15 cellular contexts compared by ENCODE assay signal in the genomic region with DNA sequence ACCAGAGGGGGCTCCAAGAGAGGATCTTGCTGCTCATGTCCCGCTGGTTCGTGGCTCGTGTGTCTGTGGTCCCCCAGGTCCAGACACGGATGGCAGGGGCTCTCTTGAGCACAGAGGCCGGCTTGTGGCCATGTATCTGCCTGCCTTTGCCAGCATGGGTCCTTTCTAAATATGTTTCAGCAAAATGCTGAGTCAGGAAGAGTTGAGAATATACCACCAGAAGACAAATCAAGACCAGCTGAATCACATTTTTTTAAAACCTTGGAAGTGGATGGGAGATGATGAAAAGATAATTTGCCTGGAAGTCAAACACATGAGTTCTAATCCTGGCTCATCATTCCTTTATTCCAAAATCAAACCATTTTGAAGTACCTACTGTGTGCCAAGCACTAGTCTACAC. TPM values are rescaled to one million over a fixed set of nuclear protein-coding genes. Genes with fewer than 3 reads are reported as not detected.
A peak's percentile ranks its signal among the peaks of the same experiment; 100 is the strongest.
DNase-seq lines count a peak whose midpoint lies in the region; ATAC-seq and TF ChIP-seq lines count a peak whose summit lies in the region.
"Had no signal": no experiment of that assay in that cellular context is flagged by ENCODE, and none has a peak within 500 bp of the region (broad histone marks: within the 10 kb centered on the region; RNA-seq: fewer than 3 reads in every experiment).

No MANE protein-coding gene starts in this region.

- DNase-seq in SK-N-SH, result no peak
- no peak for DNase-seq in esophagus muscularis mucosa (ENCODE audit: extremely low spot score)
- no peak for DNase-seq in neural progenitor cell (ENCODE audit: low spot score)
- no peak for DNase-seq in upper lobe of left lung
- no peak for DNase-seq in activated naive CD4-positive, alpha-beta T cell (lab: John Stamatoyannopoulos, UW)
- DNase-seq in activated CD4-positive, alpha-beta T cell treated with anti-CD3 and anti-CD28 coated beads for 36 hours, result no peak
- DNase-seq in left lung, result no peak
- DNase-seq: CD4-positive, alpha-beta memory T cell; Karpas-422; NCI-H524 treated with DMSO at 0.1 percent for 48 hours; stimulated activated CD4-positive, alpha-beta T cell treated with anti-CD3 and anti-CD28 coated beads, Interleukin-2, amount 100 ng/mL, for 24 hours; T1000 had no signal

- peaks cover 11 to 40% of the 10 kb centered on the region in 2 experiments for H3K36me3 ChIP-seq in SK-N-SH (replicated peaks in 1 of 2; ENCODE audit: control insufficient read depth in 1 of 2, insufficient read depth in 2 of 2, low read length in 1 of 2)
- H3K36me3 ChIP-seq in esophagus muscularis mucosa, result peaks cover 0 to 76% (median 5%) of the 10 kb centered on the region in 4 donors
- H3K36me3 ChIP-seq in neural progenitor cell, result no peaks in the 10 kb centered on the region
- H3K36me3 ChIP-seq in upper lobe of left lung, result peaks cover 0 to 12% (median 0%) of the 10 kb centered on the region in 4 donors
- H3K36me3 ChIP-seq in left lung, result no peaks in the 10 kb centered on the region

- peak overlapping the region; percentile 58 to 96; a peak in 3 of 4 replicates for H3K27ac ChIP-seq in SK-N-SH (ENCODE audit: low read depth in 2 of 2, low read length in 1 of 2)
- H3K27ac ChIP-seq in esophagus muscularis mucosa (replicated peaks in 1 of 4), result peak overlapping the region; percentile 51 to 72 (median 58)
- no peak overlapping the region for H3K27ac ChIP-seq in neural progenitor cell
- peak overlapping the region in 3 of 4 donors; percentile 28 to 73 (median 56) for H3K27ac ChIP-seq in upper lobe of left lung
- H3K27ac ChIP-seq in left lung, result peak overlapping the region in 1 of 2 donors; percentile 42
- H3K27ac ChIP-seq: 22Rv1, hepatocyte had no signal

- 83% methylated on average over 2 of the region's 5 CpGs for WGBS in SK-N-SH (ENCODE audit: low lambda C conversion rate)
- 89% methylated on average over 4 of the region's 5 CpGs for WGBS in esophagus muscularis mucosa
- WGBS in upper lobe of left lung, 2 donors, result 77 to 86% methylated on average over 5 of the region's 5 CpGs

- H3K27ac Mint-ChIP-seq in neural progenitor cell, result peak overlapping the region; percentile 87
- H3K27ac Mint-ChIP-seq in activated CD4-positive, alpha-beta T cell treated with anti-CD3 and anti-CD28 coated beads for 36 hours, result no peak overlapping the region
- H3K27ac Mint-ChIP-seq: CD4-positive, alpha-beta memory T cell had no signal

- peaks cover 3 to 27% of the 10 kb centered on the region in 2 experiments; a peak in 3 of 4 replicates for H3K4me1 ChIP-seq in SK-N-SH (ENCODE audit: control insufficient read depth in 1 of 2, insufficient read depth in 2 of 2, low read depth in 1 of 2, low read length in 1 of 2)
- peaks cover 47 to 69% (median 50%) of the 10 kb centered on the region in 4 donors for H3K4me1 ChIP-seq in esophagus muscularis mucosa
- H3K4me1 ChIP-seq in neural progenitor cell, result peaks cover 32% of the 10 kb centered on the region
- peaks cover 5 to 11% (median 8%) of the 10 kb centered on the region in 4 donors for H3K4me1 ChIP-seq in upper lobe of left lung
- H3K4me1 ChIP-seq in left lung, result peaks cover 0 to 6% of the 10 kb centered on the region in 2 donors

- peaks cover 7% of the 10 kb centered on the region for H3K27me3 Mint-ChIP-seq in neural progenitor cell (ENCODE audit: insufficient read depth, low read depth)
- H3K27me3 Mint-ChIP-seq in activated CD4-positive, alpha-beta T cell treated with anti-CD3 and anti-CD28 coated beads for 36 hours, result peaks cover 30% of the 10 kb centered on the region

- no peaks in the 10 kb centered on the region for H3K9me2 ChIP-seq in SK-N-SH

- no peak overlapping the region for H3K4me3 ChIP-seq in SK-N-SH (ENCODE audit: low read depth in 2 of 2, low read length in 1 of 2)
- H3K4me3 ChIP-seq in esophagus muscularis mucosa, result no peak overlapping the region
- H3K4me3 ChIP-seq in neural progenitor cell, result no peak overlapping the region
- no peak overlapping the region for H3K4me3 ChIP-seq in upper lobe of left lung
- H3K4me3 ChIP-seq in left lung, result no peak overlapping the region
- H3K4me3 ChIP-seq: hepatocyte had no signal

- ATAC-seq in SK-N-SH treated with all-trans-retinoic acid at 6 μM for 48 hours (no peak), upper lobe of left lung (ENCODE audit: low FRiP score in 2 of 2) (no peak), left lung (no peak)
- ATAC-seq in activated CD4-positive, alpha-beta T cell treated with anti-CD3 and anti-CD28 coated beads for 36 hours, result no peak

- peaks cover 2% of the 10 kb centered on the region for H3K9me3 Mint-ChIP-seq in neural progenitor cell
- H3K9me3 Mint-ChIP-seq in activated CD4-positive, alpha-beta T cell treated with anti-CD3 and anti-CD28 coated beads for 36 hours (ENCODE audit: low read depth), result no peaks in the 10 kb centered on the region

- H3K9me3 ChIP-seq in SK-N-SH, result no peaks in the 10 kb centered on the region
- no peaks in the 10 kb centered on the region for H3K9me3 ChIP-seq in esophagus muscularis mucosa
- H3K9me3 ChIP-seq in neural progenitor cell (ENCODE audit: low read depth), result no peaks in the 10 kb centered on the region
- no peaks in the 10 kb centered on the region for H3K9me3 ChIP-seq in upper lobe of left lung
- H3K9me3 ChIP-seq in left lung, result no peaks in the 10 kb centered on the region

- TF ChIP-seq POLR2A in esophagus muscularis mucosa (IDR thresholded peaks at IDR 0.05; ENCODE audit: low read depth) (no peak), upper lobe of left lung (IDR thresholded peaks at IDR 0.05) (no peak)

- peaks cover 52% of the 10 kb centered on the region for H3K36me3 Mint-ChIP-seq in neural progenitor cell
- H3K36me3 Mint-ChIP-seq in activated CD4-positive, alpha-beta T cell treated with anti-CD3 and anti-CD28 coated beads for 36 hours (ENCODE audit: low read depth), result no peaks in the 10 kb centered on the region
- H3K36me3 Mint-ChIP-seq: CD4-positive, alpha-beta memory T cell had no signal

- H3K4me3 Mint-ChIP-seq in neural progenitor cell, result peak overlapping the region; percentile 30
- H3K4me3 Mint-ChIP-seq in activated CD4-positive, alpha-beta T cell treated with anti-CD3 and anti-CD28 coated beads for 36 hours, result no peak overlapping the region
- H3K4me3 Mint-ChIP-seq: CD4-positive, alpha-beta memory T cell had no signal

- no peak for TF ChIP-seq RAD21 in SK-N-SH (IDR thresholded peaks at IDR 0.05; ENCODE audit: low read length)

- no peak for TF ChIP-seq EP300 in SK-N-SH (IDR thresholded peaks at IDR 0.05; ENCODE audit: borderline replicate concordance in 1 of 2, low read depth in 1 of 2, low read length in 1 of 2)
- TF ChIP-seq EP300 in esophagus muscularis mucosa (IDR thresholded peaks at IDR 0.05), result no peak
- TF ChIP-seq EP300 in upper lobe of left lung (IDR thresholded peaks at IDR 0.05), result no peak

- TF ChIP-seq CTCF in SK-N-SH (IDR thresholded peaks at IDR 0.05) (no peak), esophagus muscularis mucosa (IDR thresholded peaks at IDR 0.05) (no peak), neural progenitor cell (IDR thresholded peaks at IDR 0.05) (no peak), upper lobe of left lung (IDR thresholded peaks at IDR 0.05) (no peak), left lung (IDR thresholded peaks at IDR 0.05) (no peak)

- H3K9ac ChIP-seq in SK-N-SH (no peak overlapping the region), neural progenitor cell (no peak overlapping the region)

- CTCF ChIA-PET in SK-N-SH (lab: Yijun Ruan, JAX), result interaction anchor here (1.3 kb wide), 1 partner anchor 376 kb away, joined by 4 read pairs; no protein-coding TSS in a partner anchor
- CTCF ChIA-PET in activated CD4-positive, alpha-beta T cell treated with anti-CD3 and anti-CD28 coated beads for 36 hours (lab: Charles Lee), result no interaction called here

- H3K79me2 ChIP-seq in SK-N-SH (ENCODE audit: insufficient read depth) (peaks cover 82% of the 10 kb centered on the region), neural progenitor cell (ENCODE audit: low read depth) (no peaks in the 10 kb centered on the region)
- H3K79me2 ChIP-seq: hepatocyte had no signal

- H3K4me1 Mint-ChIP-seq in neural progenitor cell, result peaks cover 95% of the 10 kb centered on the region
- no peaks in the 10 kb centered on the region for H3K4me1 Mint-ChIP-seq in activated CD4-positive, alpha-beta T cell treated with anti-CD3 and anti-CD28 coated beads for 36 hours
- H3K4me1 Mint-ChIP-seq: CD4-positive, alpha-beta memory T cell had no signal

- H4K20me1 ChIP-seq in SK-N-SH (ENCODE audit: insufficient read depth) (no peaks in the 10 kb centered on the region), neural progenitor cell (ENCODE audit: low read depth) (peaks cover 28% of the 10 kb centered on the region)

- POLR2A ChIA-PET in SK-N-SH (lab: Yijun Ruan, JAX), result no interaction called here
- POLR2A ChIA-PET in activated CD4-positive, alpha-beta T cell treated with anti-CD3 and anti-CD28 coated beads for 36 hours (lab: Charles Lee), result no interaction called here

- H3K27me3 ChIP-seq in SK-N-SH (ENCODE audit: insufficient read depth) (no peaks in the 10 kb centered on the region), esophagus muscularis mucosa (no peaks in the 10 kb centered on the region), neural progenitor cell (no peaks in the 10 kb centered on the region), upper lobe of left lung (no peaks in the 10 kb centered on the region), left lung (no peaks in the 10 kb centered on the region)
- H3K27me3 ChIP-seq: hepatocyte had no signal

- intact Hi-C loops in esophagus muscularis mucosa (cut with DNase I), result no loop called here
- intact Hi-C loops in activated CD4-positive, alpha-beta T cell treated with anti-CD3 and anti-CD28 coated beads for 36 hours (cut with DNase I, micrococcal nuclease), result no loop called here
- intact Hi-C loops in left lung (cut with DNase I), result no loop called here

- H2AFZ ChIP-seq in SK-N-SH (ENCODE audit: low read depth), result no peak overlapping the region
- H2AFZ ChIP-seq in neural progenitor cell (replicated peaks), result no peak overlapping the region
- H2AFZ ChIP-seq: hepatocyte had no signal

- H3F3A ChIP-seq in SK-N-SH (replicated peaks; ENCODE audit: insufficient read depth) (peaks cover 34% of the 10 kb centered on the region), neural progenitor cell (ENCODE audit: low read depth) (peaks cover 17% of the 10 kb centered on the region)

- H3K4me2 ChIP-seq in SK-N-SH, result no peak overlapping the region
- peak overlapping the region; percentile 15 for H3K4me2 ChIP-seq in neural progenitor cell
- H3K4me2 ChIP-seq: hepatocyte had no signal

TF ChIP-seq in SK-N-SH, 30 proteins besides CTCF, POLR2A, EP300 and RAD21:
- TF ChIP-seq FOXM1 (IDR thresholded peaks at IDR 0.05; ENCODE audit: low read depth), result no peak
- peak; percentile 49 for TF ChIP-seq TCF12 (IDR thresholded peaks at IDR 0.05)

TF ChIP-seq in SK-N-SH treated with all-trans-retinoic acid at 6 μM for 48 hours, 23 proteins besides CTCF, POLR2A, EP300 and RAD21:
- TF ChIP-seq TOX (CRISPR knock-in tag; IDR thresholded peaks at IDR 0.05; ENCODE audit: borderline replicate concordance), result no peak

RNA-seq across cellular contexts. Expression of gene NUAK1, which starts 58.0 kb away (rescaled TPM):
- 8.1 and 11.3 TPM in 2 replicates for polyA plus RNA-seq in SK-N-SH (2012; rRNA removed)
- 9.5 and 10.7 TPM in 2 replicates for polyA plus RNA-seq in SK-N-SH (2012; cell fraction: cytosol; rRNA removed)
- 12.0 and 18.7 TPM in 2 replicates for polyA plus RNA-seq in SK-N-SH (2012; cell fraction: nucleus; rRNA removed)
- total RNA-seq in esophagus muscularis mucosa (10 to 100 TPM in 2 of 4 donors, 1 to 10 TPM in 2; 7.1 to 19.8 (median 10.7) TPM), neural progenitor cell (ENCODE audit: low replicate concordance) (11.9 and 18.8 TPM in 2 replicates), upper lobe of left lung (10 to 100 TPM in 4 of 6 donors, 1 to 10 TPM in 2; 7.1 to 28.7 (median 10.9) TPM), left lung (10 to 100 TPM; 11.0 to 11.7 TPM)
- not detected for total RNA-seq in activated CD4-positive, alpha-beta T cell treated with anti-CD3 and anti-CD28 coated beads for 36 hours
- total RNA-seq: CD4-positive, alpha-beta memory T cell had no signal
- polyA plus RNA-seq: CD4-positive, alpha-beta memory T cell had no signal

Comparison
In these comparisons a context has a peak if more than half of its experiments do, and no peak if none do; other contexts are left out.
1. RNA of gene NUAK1, which starts 58.0 kb away (total RNA-seq): 11.9 to 18.8 TPM in neural progenitor cell, 7.1 to 19.8 TPM in esophagus muscularis mucosa, 11.0 to 11.7 TPM in left lung and 7.1 to 28.7 TPM in upper lobe of left lung; not detected in activated CD4-positive, alpha-beta T cell treated with anti-CD3 and anti-CD28 coated beads for 36 hours; every median in the first group is over 4 times any median in the second.